8 cellular contexts compared by ENCODE assay signal in genomic region chr15:55846108-55846707, GRCh38.
DNase-seq lines count a peak whose midpoint lies in the region; ATAC-seq and TF ChIP-seq lines count a peak whose summit lies in the region.

No MANE protein-coding gene starts in this region.

- peak; percentile 69 for ATAC-seq in GM19463 (IDR thresholded peaks at IDR 0.05; ENCODE audit: unreplicated experiment)
- ATAC-seq in Panc1, result peak; percentile 88

- in situ Hi-C loops in KBM-7 (cut with MboI; ENCODE audit: low pct_unique_long_range_greater_than_20kb, low sequenced_read_pairs) (no loop called here), Panc1 (cut with HindIII; ENCODE audit: low pct_unique_long_range_greater_than_20kb, low sequenced_read_pairs) (no loop called here), brain microvascular endothelial cell (cut with HindIII; ENCODE audit: low pct_ligation_motif_present, low sequenced_read_pairs) (no loop called here)

- no peaks in the 10 kb centered on the region for H3K4me1 Mint-ChIP-seq in immature natural killer cell

- BruUV-seq in Panc1 (replicated peaks; lab: Mats Ljungman, UMichigan), result no TSS peak

- H3K4me1 ChIP-seq in Panc1 (ENCODE audit: control insufficient read depth, insufficient read depth, low read length), result peaks cover 4% of the 10 kb centered on the region; the same call in 1 of the 2 replicates

- H3K36me3 ChIP-seq in Panc1 (ENCODE audit: control insufficient read depth, insufficient read depth, low read length), result no peaks in the 10 kb centered on the region
- peaks cover 13% of the 10 kb centered on the region for H3K36me3 ChIP-seq in brain microvascular endothelial cell (replicated peaks)
- peaks cover 63% of the 10 kb centered on the region for H3K36me3 ChIP-seq in MG63

- DNase-seq in EH (ENCODE audit: low read depth), result peak; percentile 80
- DNase-seq in KBM-7, result peak; percentile 79
- DNase-seq in Panc1 (ENCODE audit: low read depth, low spot score), result peak; percentile 76
- peak; percentile 83 for DNase-seq in brain microvascular endothelial cell
- DNase-seq in immature natural killer cell, result peak; percentile 35 to 49 (median 38)
- DNase-seq in stimulated activated CD4-positive, alpha-beta T cell treated with anti-CD3 and anti-CD28 coated beads, Interleukin-4, amount 100 ng/mL, for 24 hours, result peak; percentile 63
- no peak for DNase-seq in MG63

- no peaks in the 10 kb centered on the region for H3K27me3 ChIP-seq in Panc1 (ENCODE audit: control insufficient read depth, insufficient read depth, low read length)
- no peaks in the 10 kb centered on the region for H3K27me3 ChIP-seq in brain microvascular endothelial cell (replicated peaks)
- H3K27me3 ChIP-seq in MG63, result no peaks in the 10 kb centered on the region

- H3K4me3 ChIP-seq in Panc1 (ENCODE audit: low read depth in 2 of 2, low read length in 2 of 2), result no peak overlapping the region
- H3K4me3 ChIP-seq in brain microvascular endothelial cell (ENCODE audit: low read depth, low read length), result no peak overlapping the region
- H3K4me3 ChIP-seq in MG63, result no peak overlapping the region

- intact Hi-C loops in Panc1 (cut with micrococcal nuclease; ENCODE audit: unreplicated experiment), result loop anchor here (5.0 kb wide), 1 partner anchor 199 kb away; no protein-coding TSS in a partner anchor

- H3K27ac ChIP-seq in Panc1 (ENCODE audit: low read length) (no peak overlapping the region), brain microvascular endothelial cell (no peak overlapping the region)

- H3K9me3 ChIP-seq in Panc1 (ENCODE audit: control insufficient read depth, insufficient read depth, low read depth, low read length) (no peaks in the 10 kb centered on the region), MG63 (no peaks in the 10 kb centered on the region)

- H3K4me3 Mint-ChIP-seq in immature natural killer cell, result no peak overlapping the region

- CTCF ChIA-PET in Panc1 (lab: Charles Lee), result interaction anchor here (1.1 to 1.2 kb wide), 3 partner anchors 51 to 207 kb away, joined by 3 to 8 read pairs (median 4); no protein-coding TSS in a partner anchor

- peaks cover 0 to 22% (median 12%) of the 10 kb centered on the region in 3 donors for H3K36me3 Mint-ChIP-seq in immature natural killer cell

- H3K27ac Mint-ChIP-seq in immature natural killer cell, result no peak overlapping the region

- no peaks in the 10 kb centered on the region for H3K9me3 Mint-ChIP-seq in immature natural killer cell

- POLR2A ChIA-PET in Panc1 (lab: Charles Lee), result no interaction called here

- no peaks in the 10 kb centered on the region for H3K27me3 Mint-ChIP-seq in immature natural killer cell (ENCODE audit: low read depth in 3 of 3)

- TF ChIP-seq CTCF in Panc1 (IDR thresholded peaks at IDR 0.05) (peak; percentile 85), brain microvascular endothelial cell (IDR thresholded peaks at IDR 0.05; ENCODE audit: low read depth, low read length, missing control alignments) (peak; percentile 79)
